Comparison of ENCODE assay signal across 31 cellular contexts in genomic region chr2:200976710-200977109, GRCh38.
"Had no signal": no experiment of that assay in that cellular context is flagged by ENCODE, and none has a peak within 500 bp of the region (broad histone marks: within the 10 kb centered on the region; RNA-seq: fewer than 3 reads in every experiment).

No MANE protein-coding gene starts in this region.

- H3K27me3 Mint-ChIP-seq: progenitor cell of endocrine pancreas; stimulated activated memory B cell treated with anti-CD40 and anti-IgM and Interleukin-4, amounts not matched to agents 10 μg/mL and 1 μg/mL and 100 μg/mL, for 72 hours; stimulated activated naive CD8-positive, alpha-beta T cell treated with anti-CD3 and anti-CD28 coated beads, Interleukin-15, amount 100 ng/mL, for 72 hours; type B pancreatic cell had no signal

- H3K27ac Mint-ChIP-seq: natural killer cell; nephron; neural progenitor cell; progenitor cell of endocrine pancreas; stimulated activated memory B cell treated with anti-CD40 and anti-IgM and Interleukin-4, amounts not matched to agents 10 μg/mL and 1 μg/mL and 100 μg/mL, for 72 hours; stimulated activated naive CD8-positive, alpha-beta T cell treated with anti-CD3 and anti-CD28 coated beads, Interleukin-15, amount 100 ng/mL, for 72 hours; type B pancreatic cell had no signal

- H3K9me3 ChIP-seq: ovary, psoas muscle, spleen, suprapubic skin, testis, tibial artery, transverse colon, upper lobe of right lung, uterus had no signal

- H3K4me3 ChIP-seq: neural progenitor cell, ovary, psoas muscle, skin epidermis, smooth muscle cell, spleen, suprapubic skin, testis, tibial artery, transverse colon, upper lobe of right lung, uterus had no signal

- H3K4me1 ChIP-seq: neural progenitor cell, parathyroid adenoma, psoas muscle, spleen, suprapubic skin, testis, tibial artery, upper lobe of right lung, uterus had no signal

- H3K27me3 ChIP-seq: neural progenitor cell, ovary, spleen, suprapubic skin, testis, tibial artery, transverse colon, upper lobe of right lung, uterus had no signal

- H3K4me2 ChIP-seq: neural progenitor cell, smooth muscle cell had no signal

- H3K79me2 ChIP-seq: parathyroid adenoma had no signal

- H3K36me3 ChIP-seq: neural progenitor cell, ovary, uterus had no signal

- ATAC-seq: natural killer cell; psoas muscle; right cardiac atrium; sciatic nerve; stimulated activated memory B cell treated with anti-CD40 and anti-IgM and Interleukin-4, amounts not matched to agents 10 μg/mL and 1 μg/mL and 100 μg/mL, for 72 hours; stimulated activated naive CD8-positive, alpha-beta T cell treated with anti-CD3 and anti-CD28 coated beads, Interleukin-15, amount 100 ng/mL, for 72 hours; stimulated activated naive CD8-positive, alpha-beta T cell treated with anti-CD3 and anti-CD28 coated beads, Interleukin-15, Interleukin-2, amounts not matched to agents 100 U/mL and 50 U/mL, for 24 hours; upper lobe of right lung had no signal

- H3K9ac ChIP-seq: neural progenitor cell, parathyroid adenoma had no signal

- H3K4me1 Mint-ChIP-seq: natural killer cell; nephron; neural progenitor cell; stimulated activated memory B cell treated with anti-CD40 and anti-IgM and Interleukin-4, amounts not matched to agents 10 μg/mL and 1 μg/mL and 100 μg/mL, for 72 hours; stimulated activated naive CD8-positive, alpha-beta T cell treated with anti-CD3 and anti-CD28 coated beads, Interleukin-15, amount 100 ng/mL, for 72 hours had no signal

- DNase-seq: natural killer cell; occipital lobe; ovary; posterior cingulate gyrus; psoas muscle; right cardiac atrium; spleen; stimulated activated CD4-positive, alpha-beta T cell treated with anti-CD3 and anti-CD28 coated beads, Interleukin-12 subunit alpha, Interleukin-12 subunit beta, amount 100 ng/mL, for 4 hours; stimulated activated CD4-positive, alpha-beta T cell treated with anti-CD3 and anti-CD28 coated beads, Interleukin-1b, Interleukin-23, amount 100 ng/mL, for 48 hours; stimulated activated CD4-positive, alpha-beta T cell treated with anti-CD3 and anti-CD28 coated beads, Interleukin-4, amount 100 ng/mL, for 1 hour; stimulated activated CD4-positive, alpha-beta T cell treated with anti-CD3 and anti-CD28 coated beads, Interleukin-4, amount 100 ng/mL, for 4 hours; stimulated activated CD8-positive, alpha-beta memory T cell treated with anti-CD3 and anti-CD28 coated beads, Interleukin-4, amount 100 ng/mL, for 48 hours; stimulated activated naive CD4-positive, alpha-beta T cell; stimulated activated naive CD8-positive, alpha-beta T cell treated with anti-CD3 and anti-CD28 coated beads, Interleukin-15, amount 100 ng/mL, for 72 hours; stimulated activated naive CD8-positive, alpha-beta T cell treated with anti-CD3 and anti-CD28 coated beads, Interleukin-15, Interleukin-2, amounts not matched to agents 100 U/mL and 50 U/mL, for 24 hours; substantia nigra; testis; tibial artery; transverse colon; upper lobe of right lung; uterus had no signal

- H3K4me3 Mint-ChIP-seq: natural killer cell; nephron; neural progenitor cell; stimulated activated memory B cell treated with anti-CD40 and anti-IgM and Interleukin-4, amounts not matched to agents 10 μg/mL and 1 μg/mL and 100 μg/mL, for 72 hours; stimulated activated naive CD8-positive, alpha-beta T cell treated with anti-CD3 and anti-CD28 coated beads, Interleukin-15, amount 100 ng/mL, for 72 hours; type B pancreatic cell had no signal

- H2AFZ ChIP-seq: neural progenitor cell, parathyroid adenoma had no signal

- H3K27ac ChIP-seq: neural progenitor cell, ovary, parathyroid adenoma, psoas muscle, skin epidermis, spleen, suprapubic skin, testis, tibial artery, transverse colon, upper lobe of right lung, uterus had no signal
